Comparison of ENCODE assay signal across 21 cellular contexts in the genomic region with DNA sequence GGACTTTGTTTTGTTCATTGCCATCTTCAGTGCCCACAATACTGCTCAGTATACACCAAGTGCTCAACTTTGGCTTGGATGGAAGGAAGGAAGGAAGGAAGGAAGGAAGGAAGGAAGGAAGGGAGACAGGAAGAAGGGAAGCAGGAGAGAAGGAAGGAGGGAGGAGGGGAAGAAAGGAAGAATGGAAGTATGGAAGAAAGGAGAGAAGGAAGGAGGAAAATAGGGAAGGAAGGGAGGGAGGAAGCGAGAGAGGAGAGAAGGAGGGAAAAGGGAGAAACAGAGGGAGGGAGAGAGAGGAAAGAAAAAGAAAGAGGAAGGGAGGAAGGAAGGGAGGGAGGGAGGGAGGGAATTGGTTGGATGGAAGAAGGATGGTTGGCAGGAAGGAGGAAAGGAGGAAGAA.
"Had no signal": no experiment of that assay in that cellular context is flagged by ENCODE, and none has a peak within 500 bp of the region (broad histone marks: within the 10 kb centered on the region; RNA-seq: fewer than 3 reads in every experiment).

No MANE protein-coding gene starts in this region.

- H3K36me3 ChIP-seq: adrenal gland, breast epithelium, heart right ventricle, uterus had no signal

- H3K4me3 Mint-ChIP-seq: activated T-cell treated with anti-CD3 and anti-CD28 coated beads, Interleukin-2, amount 50 U/mL, for 4 hours; memory B cell; neural crest cell; T-helper 1 cell treated with Interleukin-12 subunit alpha and Interleukin-12 subunit beta and Interleukin-4 antibody, amounts not matched to agents 30 μg/mL and 1 μg/mL, for 36 hours had no signal

- DNase-seq: activated CD8-positive, alpha-beta memory T cell treated with anti-CD3 and anti-CD28 coated beads, Interleukin-2, amount 50 U/mL, for 48 hours; activated naive CD4-positive, alpha-beta T cell treated with Interleukin-2 at 50 U/mL for 16 hours; activated T-cell treated with anti-CD3 and anti-CD28 coated beads, Interleukin-2, amount 50 U/mL, for 4 hours; adrenal gland; erythroblast; foreskin fibroblast; heart right ventricle; left colon; occipital lobe; small intestine; stimulated activated CD4-positive, alpha-beta T cell treated with anti-CD3 and anti-CD28 coated beads, Interleukin-15, amount 100 ng/mL, for 24 hours; testis; trophoblast cell; uterus had no signal

- H3K4me3 ChIP-seq: adrenal gland, breast epithelium, coronary artery, heart right ventricle, testis, uterus had no signal

- H3K27ac ChIP-seq: adrenal gland, breast epithelium, coronary artery, heart right ventricle, testis, uterus had no signal

- H3K27ac Mint-ChIP-seq: memory B cell; T-helper 1 cell treated with Interleukin-12 subunit alpha and Interleukin-12 subunit beta and Interleukin-4 antibody, amounts not matched to agents 30 μg/mL and 1 μg/mL, for 36 hours had no signal

- H3K27me3 Mint-ChIP-seq: central memory CD8-positive, alpha-beta T cell had no signal

- H3K9me3 ChIP-seq: adrenal gland, breast epithelium, heart right ventricle, testis, uterus had no signal

- H3K27me3 ChIP-seq: breast epithelium, heart right ventricle, testis, uterus had no signal

- ATAC-seq: heart right ventricle, left colon, sciatic nerve had no signal

- H3K9me3 Mint-ChIP-seq: activated T-cell treated with anti-CD3 and anti-CD28 coated beads, Interleukin-2, amount 50 U/mL, for 4 hours; central memory CD8-positive, alpha-beta T cell; T-helper 1 cell treated with Interleukin-12 subunit alpha and Interleukin-12 subunit beta and Interleukin-4 antibody, amounts not matched to agents 30 μg/mL and 1 μg/mL, for 36 hours had no signal
